ENCODE assay signal across 1 cellular context in genomic region chr16:54430491-54431030, GRCh38.
A peak's percentile ranks its signal among the peaks of the same experiment; 100 is the strongest.
TF ChIP-seq lines count a peak whose summit lies in the region.

No MANE protein-coding gene starts in this region.

TF ChIP-seq in HepG2, 621 proteins besides CTCF, POLR2A, EP300 and RAD21 (continued from another document and continues in another):
- TF ChIP-seq ZNF503 (CRISPR knock-in tag; IDR thresholded peaks at IDR 0.05) (peak; percentile 52; the same call in 1 of the 2 replicates), SIX4 (CRISPR knock-in tag; IDR thresholded peaks at IDR 0.05) (no peak), SP5 (CRISPR knock-in tag; IDR thresholded peaks at IDR 0.05; ENCODE audit: borderline replicate concordance, low read depth) (peak; percentile 67; the same call in 1 of the 2 replicates), ZNF644 (CRISPR knock-in tag; IDR thresholded peaks at IDR 0.05; ENCODE audit: low read depth) (0 out of 2 replicates have a peak, but pooled peaks have one; percentile 24), ZNF709 (CRISPR knock-in tag; IDR thresholded peaks at IDR 0.05) (no peak), CREM (IDR thresholded peaks at IDR 0.05) (peak; percentile 71), CREM (CRISPR knock-in tag; IDR thresholded peaks at IDR 0.05) (no peak), ZC3H13 (CRISPR knock-in tag; IDR thresholded peaks at IDR 0.05) (no peak), NR2F1 (CRISPR knock-in tag; IDR thresholded peaks at IDR 0.05) (no peak), NBN (conservative IDR thresholded peaks at IDR 0.05) (no peak), MAFK (conservative IDR thresholded peaks at IDR 0.05 in 1 of 2, IDR thresholded peaks at IDR 0.05 in 1 of 2; ENCODE audit: low read length in 2 of 2) (peak; percentile 15 to 33; a peak in 2 of 4 replicates), HBP1 (CRISPR knock-in tag; IDR thresholded peaks at IDR 0.05; ENCODE audit: low read depth) (no peak), ZMAT3 (CRISPR knock-in tag; conservative IDR thresholded peaks at IDR 0.05) (0 out of 2 replicates have a peak, but pooled peaks have one; percentile 40), ZNF788 (CRISPR knock-in tag; IDR thresholded peaks at IDR 0.05; ENCODE audit: borderline replicate concordance) (no peak), ZNF326 (CRISPR knock-in tag; IDR thresholded peaks at IDR 0.05; ENCODE audit: borderline replicate concordance) (no peak), ARID5B (CRISPR knock-in tag; IDR thresholded peaks at IDR 0.05) (peak; percentile 88), ZNF501 (CRISPR knock-in tag; IDR thresholded peaks at IDR 0.05) (peak; percentile 69), ZZZ3 (CRISPR knock-in tag; IDR thresholded peaks at IDR 0.05; ENCODE audit: borderline replicate concordance) (no peak), SRSF9 (IDR thresholded peaks at IDR 0.05; ENCODE audit: borderline replicate concordance, insufficient read depth, low read depth, low read length, poor library complexity, severe bottlenecking) (no peak), ZMYM3 (CRISPR knock-in tag; IDR thresholded peaks at IDR 0.05) (no peak), SOX5 (CRISPR knock-in tag; IDR thresholded peaks at IDR 0.05; ENCODE audit: borderline replicate concordance) (peak; percentile 83), MXD3 (CRISPR knock-in tag; IDR thresholded peaks at IDR 0.05) (no peak), RARA (CRISPR knock-in tag; IDR thresholded peaks at IDR 0.05) (peak; percentile 45; the same call in 1 of the 2 replicates), ZNF609 (CRISPR knock-in tag; IDR thresholded peaks at IDR 0.05; ENCODE audit: borderline replicate concordance) (peak; percentile 88), ZNF414 (CRISPR knock-in tag; IDR thresholded peaks at IDR 0.05) (no peak), ZNF775 (CRISPR knock-in tag; IDR thresholded peaks at IDR 0.05; ENCODE audit: borderline replicate concordance) (no peak), ZNF224 (CRISPR knock-in tag; IDR thresholded peaks at IDR 0.05) (no peak), MED8 (CRISPR knock-in tag; IDR thresholded peaks at IDR 0.05; ENCODE audit: insufficient replicate concordance) (no peak), ZNF672 (CRISPR knock-in tag; IDR thresholded peaks at IDR 0.05) (no peak), ZNF557 (CRISPR knock-in tag; IDR thresholded peaks at IDR 0.05) (no peak), HNF4G (IDR thresholded peaks at IDR 0.05; ENCODE audit: borderline replicate concordance, low read depth, low read length) (peak; percentile 53; the same call in 1 of the 2 replicates), HNF4G (CRISPR knock-in tag; IDR thresholded peaks at IDR 0.05; ENCODE audit: borderline replicate concordance, low read depth) (no peak), HNRNPH1 (optimal IDR thresholded peaks at IDR 0.05; ENCODE audit: low read depth, low read length) (no peak), ARNTL (CRISPR knock-in tag; IDR thresholded peaks at IDR 0.05) (0 out of 2 replicates have a peak, but pooled peaks have one; percentile 26), ZNF691 (CRISPR knock-in tag; IDR thresholded peaks at IDR 0.05; ENCODE audit: borderline replicate concordance, low read depth) (no peak), ZNF777 (CRISPR knock-in tag; IDR thresholded peaks at IDR 0.05) (no peak), TOE1 (CRISPR knock-in tag; IDR thresholded peaks at IDR 0.05) (no peak), SMARCE1 (IDR thresholded peaks at IDR 0.05; ENCODE audit: borderline replicate concordance) (no peak), TFE3 (CRISPR knock-in tag; IDR thresholded peaks at IDR 0.05) (0 out of 2 replicates have a peak, but pooled peaks have one; percentile 25), SALL1 (CRISPR knock-in tag; IDR thresholded peaks at IDR 0.05) (peak; percentile 87), ZNF234 (CRISPR knock-in tag; conservative IDR thresholded peaks at IDR 0.05) (no peak), RXRA (CRISPR knock-in tag; IDR thresholded peaks at IDR 0.05) (peak; percentile 48; the same call in 1 of the 2 replicates)
- TF ChIP-seq, protein P1, sequence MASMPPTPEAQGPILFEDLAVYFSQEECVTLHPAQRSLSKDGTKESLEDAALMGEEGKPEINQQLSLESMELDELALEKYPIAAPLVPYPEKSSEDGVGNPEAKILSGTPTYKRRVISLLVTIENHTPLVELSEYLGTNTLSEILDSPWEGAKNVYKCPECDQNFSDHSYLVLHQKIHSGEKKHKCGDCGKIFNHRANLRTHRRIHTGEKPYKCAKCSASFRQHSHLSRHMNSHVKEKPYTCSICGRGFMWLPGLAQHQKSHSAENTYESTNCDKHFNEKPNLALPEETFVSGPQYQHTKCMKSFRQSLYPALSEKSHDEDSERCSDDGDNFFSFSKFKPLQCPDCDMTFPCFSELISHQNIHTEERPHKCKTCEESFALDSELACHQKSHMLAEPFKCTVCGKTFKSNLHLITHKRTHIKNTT (CRISPR knock-in tag; IDR thresholded peaks at IDR 0.05) = no peak
- TF ChIP-seq, protein P2, sequence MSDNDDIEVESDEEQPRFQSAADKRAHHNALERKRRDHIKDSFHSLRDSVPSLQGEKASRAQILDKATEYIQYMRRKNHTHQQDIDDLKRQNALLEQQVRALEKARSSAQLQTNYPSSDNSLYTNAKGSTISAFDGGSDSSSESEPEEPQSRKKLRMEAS (IDR thresholded peaks at IDR 0.05) = peak; percentile 60
